8 cellular contexts compared by ENCODE assay signal in the genomic region with DNA sequence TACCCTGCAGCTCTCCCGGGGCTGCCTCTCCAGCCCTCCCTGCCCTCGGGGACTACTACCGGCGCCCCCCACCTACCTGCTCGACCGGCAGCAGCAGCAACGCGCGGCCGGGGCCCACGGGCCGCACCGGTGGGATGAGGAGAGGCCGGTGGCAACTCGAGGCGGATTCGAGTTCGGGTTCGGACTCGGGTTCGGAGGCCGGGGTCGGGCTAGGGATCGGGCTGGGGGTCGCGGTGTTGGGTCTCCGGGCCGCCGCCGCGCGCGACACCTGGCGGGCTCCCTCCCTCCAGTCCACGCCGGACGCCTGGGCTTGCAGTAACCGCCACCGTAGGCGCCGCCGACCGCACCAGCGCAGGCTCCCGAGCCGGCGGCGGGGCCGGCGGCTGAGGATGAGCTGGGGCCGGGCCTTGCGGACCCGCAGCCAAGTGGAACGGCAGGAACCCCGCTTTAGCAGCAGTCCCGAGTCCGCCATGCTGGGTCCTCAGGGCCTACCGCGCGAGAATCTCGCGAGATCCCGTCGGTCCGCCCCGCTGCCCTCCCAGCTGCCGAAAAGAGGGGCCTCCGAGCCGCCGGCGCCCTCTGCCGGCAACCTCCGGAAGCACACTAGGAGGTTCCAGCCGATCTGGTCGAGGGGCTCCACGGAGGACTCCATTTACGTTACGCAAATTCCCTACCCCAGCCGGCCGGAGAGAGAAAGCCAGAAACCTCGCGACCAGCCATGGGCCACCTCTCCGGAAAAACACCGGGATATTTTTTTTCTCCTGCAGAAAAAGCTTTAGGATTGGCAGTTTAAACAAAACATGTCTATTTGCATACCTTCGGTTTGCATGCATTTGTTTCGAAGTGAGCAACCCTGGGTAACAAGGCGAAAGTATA. TPM values are rescaled to one million over a fixed set of nuclear protein-coding genes. Genes with fewer than 3 reads are reported as not detected.
A peak's percentile ranks its signal among the peaks of the same experiment; 100 is the strongest.
DNase-seq lines count a peak whose midpoint lies in the region; FAIRE-seq and TF ChIP-seq lines count a peak whose summit lies in the region.

A gene (minus strand): TSS at position 483 of the 876 bp plus-strand sequence. CDS start 11 bp downstream, at position 472.

- H3K4me2 ChIP-seq in MM.1S (ENCODE audit: low read depth, low read length): peak within 1 kb of the TSS; percentile 92

- H3K4me1 ChIP-seq in MM.1S (ENCODE audit: low read length) (peaks cover 8% of the 10 kb centered on the region; the same call in 1 of the 2 replicates), SJCRH30 (peaks cover 14% of the 10 kb centered on the region; the same call in 1 of the 2 replicates), neutrophil (ENCODE audit: control insufficient read depth in 1 of 2, insufficient read depth in 1 of 2, low read depth in 1 of 2, low read length in 1 of 2) (peaks cover 14 to 15% of the 10 kb centered on the region in 2 experiments)

- peak within 1 kb of the TSS; percentile 97 for H2AFZ ChIP-seq in MM.1S (ENCODE audit: low read length)

- TF ChIP-seq CTCF in MM.1S (IDR thresholded peaks at IDR 0.05; ENCODE audit: low read length) (peak; percentile 91), neutrophil (IDR thresholded peaks at IDR 0.05) (peak; percentile 98)

- no peak for FAIRE-seq in frontal cortex (lab: Jason Lieb, UNC)

- peak within 1 kb of the TSS; percentile 95 for H3K4me3 ChIP-seq in MM.1S (ENCODE audit: low read length)
- H3K4me3 ChIP-seq in SJCRH30: peak within 1 kb of the TSS; percentile 97
- H3K4me3 ChIP-seq in neutrophil (ENCODE audit: low read depth in 1 of 2, low read length in 1 of 2): peak within 1 kb of the TSS; percentile 71 to 74

- H3K36me3 ChIP-seq in MM.1S (replicated peaks; ENCODE audit: insufficient read depth, low read length) (no peaks in the 10 kb centered on the region), SJCRH30 (peaks cover 18% of the 10 kb centered on the region), neutrophil (peaks cover 14% of the 10 kb centered on the region)

- peak within 1 kb of the TSS; percentile 94 for H3K9ac ChIP-seq in MM.1S (ENCODE audit: low read length)

- no peaks in the 10 kb centered on the region for H4K20me1 ChIP-seq in MM.1S (ENCODE audit: insufficient read depth, low read length)

- peaks cover 34% of the 10 kb centered on the region for H3K79me2 ChIP-seq in MM.1S (ENCODE audit: low read length)

- no peaks in the 10 kb centered on the region for H3K9me2 ChIP-seq in MM.1S (replicated peaks; ENCODE audit: insufficient read depth, low read length)

- DNase-seq in GM03348 (ENCODE audit: low spot score) (peak; percentile 98), HCEC 1CT (peak; percentile 80), MM.1S (peak; percentile 93), SJCRH30 (peak; percentile 95 to 98), frontal cortex (ENCODE audit: low spot score in 2 of 2) (peak; percentile 95 to 97), substantia nigra (lab: John Stamatoyannopoulos, UW) (peak; percentile 32 to 95 (median 86))
- DNase-seq in activated naive CD4-positive, alpha-beta T cell (lab: John Stamatoyannopoulos, UW): peak; percentile 89 to 93 (median 91)

- H3K9me3 ChIP-seq in MM.1S (replicated peaks; ENCODE audit: insufficient read depth, low read length): no peaks in the 10 kb centered on the region
- H3K9me3 ChIP-seq in SJCRH30 (replicated peaks): no peaks in the 10 kb centered on the region
- H3K9me3 ChIP-seq in neutrophil: no peaks in the 10 kb centered on the region

- no peaks in the 10 kb centered on the region; the same call in 1 of the 2 replicates for H3F3A ChIP-seq in MM.1S (ENCODE audit: insufficient read depth, low read length)

- H3K27me3 ChIP-seq in MM.1S (replicated peaks; ENCODE audit: insufficient read depth, low read length) (no peaks in the 10 kb centered on the region), SJCRH30 (no peaks in the 10 kb centered on the region), neutrophil (no peaks in the 10 kb centered on the region)

- H3K27ac ChIP-seq in MM.1S (ENCODE audit: low read length) (no peak within 1 kb of the TSS), SJCRH30 (peak within 1 kb of the TSS; percentile 54), neutrophil (peak within 1 kb of the TSS; percentile 56), substantia nigra (ENCODE audit: low read depth, low read length, poor library complexity, severe bottlenecking) (peak within 1 kb of the TSS; percentile 68)

RNA-seq across cellular contexts. Expression of the gene that starts here (rescaled TPM):
- 63.5 and 64.7 TPM in 2 replicates for total RNA-seq in SJCRH30 (2014; rRNA removed; shearing (Covaris generic))
- 35.9 TPM for total RNA-seq in frontal cortex
